Comparison of ENCODE assay signal across 8 cellular contexts in genomic region chr14:75578099-75578785, GRCh38. TPM values are rescaled to one million over a fixed set of nuclear protein-coding genes. Genes with fewer than 3 reads are reported as not detected.
A peak's percentile ranks its signal among the peaks of the same experiment; 100 is the strongest.
DNase-seq lines count a peak whose midpoint lies in the region; ATAC-seq, FAIRE-seq and TF ChIP-seq lines count a peak whose summit lies in the region.

Gene FLVCR2 (plus strand): TSS chr14:75578620. CDS start chr14:75578973, 353 bp downstream.

- H3K27ac ChIP-seq in HL-60 (replicated peaks) (no peak within 1 kb of the TSS), adrenal gland (peak within 1 kb of the TSS; percentile 34 to 90 (median 78)), heart right ventricle (peak within 1 kb of the TSS in 9 of 10 donors; percentile 41 to 84 (median 78)), parathyroid adenoma (peak within 1 kb of the TSS; percentile 93)

- H3K4me1 ChIP-seq in adrenal gland (replicated peaks in 1 of 2) = peaks cover 6 to 18% of the 10 kb centered on the region in 2 donors
- H3K4me1 ChIP-seq in heart right ventricle = peaks cover 8 to 30% (median 20%) of the 10 kb centered on the region in 9 donors
- peaks cover 8% of the 10 kb centered on the region for H3K4me1 ChIP-seq in parathyroid adenoma

- peaks cover 8% of the 10 kb centered on the region for H3K79me2 ChIP-seq in parathyroid adenoma

- H3K4me3 ChIP-seq in AG04449 (ENCODE audit: low read depth, low read length) (peak within 1 kb of the TSS; percentile 59), HL-60 (replicated peaks; ENCODE audit: insufficient read depth, low read length) (peak within 1 kb of the TSS; percentile 55), adrenal gland (peak within 1 kb of the TSS; percentile 22 to 57 (median 50)), heart right ventricle (peak within 1 kb of the TSS; percentile 43 to 78 (median 62)), parathyroid adenoma (ENCODE audit: low read depth, low read length) (peak within 1 kb of the TSS; percentile 60)

- no peaks in the 10 kb centered on the region for H3K9me3 ChIP-seq in adrenal gland (replicated peaks in 1 of 3)
- H3K9me3 ChIP-seq in heart right ventricle = no peaks in the 10 kb centered on the region
- H3K9me3 ChIP-seq in parathyroid adenoma (ENCODE audit: control insufficient read depth, low read length) = no peaks in the 10 kb centered on the region

- peak; percentile 18 for TF ChIP-seq POLR2A in GM18951 (IDR thresholded peaks at IDR 0.05; ENCODE audit: extremely low read depth, insufficient read depth, insufficient read length)
- peak; percentile 63 to 83 for TF ChIP-seq POLR2A in adrenal gland (IDR thresholded peaks at IDR 0.05)

- H3K36me3 ChIP-seq in adrenal gland (replicated peaks in 1 of 2) (no peaks in the 10 kb centered on the region), heart right ventricle (no peaks in the 10 kb centered on the region), parathyroid adenoma (ENCODE audit: control insufficient read depth, insufficient read depth, low read length) (no peaks in the 10 kb centered on the region)

- in situ Hi-C loops in GM18951 (cut with MboI; ENCODE audit: low sequenced_read_pairs, unreplicated experiment) = no loop called here

- CTCF ChIA-PET in AG04449 (lab: Yijun Ruan, JAX) = interaction anchor here (0.8 to 13.2 kb wide), 34 partner anchors 9 to 619 kb away, joined by 3 to 896 read pairs (median 5); partner anchors contain the start of genes ERG28 and TTLL5

- peak; percentile 89 for FAIRE-seq in urothelium cell line (lab: Jason Lieb, UNC)

- TF ChIP-seq CTCF in AG04449 (IDR thresholded peaks at IDR 0.05; ENCODE audit: insufficient read depth, low read length, missing control alignments) (no peak), HL-60 (IDR thresholded peaks at IDR 0.05; ENCODE audit: insufficient read depth, low read length) (no peak), adrenal gland (IDR thresholded peaks at IDR 0.05) (no peak), heart right ventricle (IDR thresholded peaks at IDR 0.05) (no peak), parathyroid adenoma (IDR thresholded peaks at IDR 0.05) (no peak)

- no peaks in the 10 kb centered on the region for H3K27me3 ChIP-seq in HL-60 (ENCODE audit: insufficient read depth, poor library complexity, severe bottlenecking)
- no peaks in the 10 kb centered on the region for H3K27me3 ChIP-seq in adrenal gland
- H3K27me3 ChIP-seq in heart right ventricle = no peaks in the 10 kb centered on the region
- no peaks in the 10 kb centered on the region for H3K27me3 ChIP-seq in parathyroid adenoma (ENCODE audit: control insufficient read depth, insufficient read depth, low read length)

- peak within 1 kb of the TSS; percentile 87 for H3K4me2 ChIP-seq in parathyroid adenoma (ENCODE audit: low read length)

- peak within 1 kb of the TSS; percentile 97 for H2AFZ ChIP-seq in parathyroid adenoma

- WGBS in adrenal gland, 4 donors = 0 to 2% (median 1%) methylated on average over 10 to 49 of the region's 49 CpGs
- WGBS in heart right ventricle, 2 donors = 1% methylated on average over 48 to 49 of the region's 49 CpGs

- ATAC-seq in SK-N-SH treated with all-trans-retinoic acid at 6 μM for 48 hours (peak; percentile 74), heart right ventricle (peak; percentile 85 to 92 (median 89))

- POLR2A ChIA-PET in AG04449 (lab: Yijun Ruan, JAX) = interaction anchor here (1.0 to 1.6 kb wide), 2 partner anchors 75 to 77 kb away, joined by 3 to 6 read pairs; no protein-coding TSS in a partner anchor

- intact Hi-C loops in adrenal gland (cut with DNase I) (loop anchor here (2.0 to 5.0 kb wide), 2 partner anchors 74 to 75 kb away; no protein-coding TSS in a partner anchor), heart right ventricle (cut with DNase I) (loop anchor here in 5 of 10 donors (1.0 to 10.0 kb wide), 4 partner anchors 74 to 397 kb away; no protein-coding TSS in a partner anchor)

- peak within 1 kb of the TSS; percentile 16 for H3K9ac ChIP-seq in parathyroid adenoma

- DNase-seq in AG04449 (ENCODE audit: low read depth, low spot score) (no peak), HL-60 (ENCODE audit: low read depth in 1 of 2, low spot score in 1 of 2) (peak in 1 of 2 experiments; percentile 37), adrenal gland (peak; percentile 87 to 93 (median 91)), heart right ventricle (peak; percentile 80 to 85), urothelium cell line (ENCODE audit: low spot score) (peak; percentile 94)

TF ChIP-seq in SK-N-SH treated with all-trans-retinoic acid at 6 μM for 48 hours, 23 proteins besides CTCF, POLR2A, EP300 and RAD21:
- no peak for TF ChIP-seq TSHZ2 (CRISPR knock-in tag; IDR thresholded peaks at IDR 0.05)
- no peak for TF ChIP-seq CSRNP3 (CRISPR knock-in tag; IDR thresholded peaks at IDR 0.05)
- TF ChIP-seq PPARA (CRISPR knock-in tag; IDR thresholded peaks at IDR 0.05; ENCODE audit: borderline replicate concordance) = no peak
- no peak for TF ChIP-seq ESRRG (CRISPR knock-in tag; IDR thresholded peaks at IDR 0.05)
- TF ChIP-seq PATZ1 (CRISPR knock-in tag; IDR thresholded peaks at IDR 0.05; ENCODE audit: borderline replicate concordance) = no peak
- no peak for TF ChIP-seq SNAI2 (CRISPR knock-in tag; IDR thresholded peaks at IDR 0.05)
- TF ChIP-seq ISL1 (CRISPR knock-in tag; IDR thresholded peaks at IDR 0.05) = no peak
- TF ChIP-seq ZNF70 (CRISPR knock-in tag; IDR thresholded peaks at IDR 0.05) = no peak
- TF ChIP-seq ZNF8 (CRISPR knock-in tag; IDR thresholded peaks at IDR 0.05) = no peak
- no peak for TF ChIP-seq TCF4 (CRISPR knock-in tag; IDR thresholded peaks at IDR 0.05; ENCODE audit: borderline replicate concordance)
TF ChIP-seq in SK-N-SH treated with all-trans-retinoic acid at 6 μM for 48 hours: peak in this region for 0.

RNA-seq across cellular contexts. Expression of gene FLVCR2, which starts in this region (rescaled TPM):
- total RNA-seq in adrenal gland (100 to 1,000 TPM in 1 of 8 donors, 10 to 100 TPM in 7; 18.0 to 428 (median 26.2) TPM), heart right ventricle (10 to 100 TPM in 1 of 10 donors, 1 to 10 TPM in 8, under 1 TPM in 1; 0.95 to 11.3 (median 3.4) TPM)
- polyA plus RNA-seq in adrenal gland (10 to 100 TPM in 2 of 3 donors, 1 to 10 TPM in 1; 8.8 to 29.9 (median 13.0) TPM), heart right ventricle (1 to 10 TPM; 1.1 to 1.7 TPM)
